8 cellular contexts compared by ENCODE assay signal in genomic region chr2:68594674-68595492, GRCh38. TPM values are rescaled to one million over a fixed set of nuclear protein-coding genes. Genes with fewer than 3 reads are reported as not detected.
DNase-seq lines count a peak whose midpoint lies in the region; ATAC-seq and TF ChIP-seq lines count a peak whose summit lies in the region.

No MANE protein-coding gene starts in this region.

- peak in 3 of 5 experiments; percentile 18 to 61 (median 41) for TF ChIP-seq CTCF in tibial nerve (IDR thresholded peaks at IDR 0.05)

- intact Hi-C loops in naive thymus-derived CD4-positive, alpha-beta T cell (cut with micrococcal nuclease) = loop anchor here (1.0 to 5.0 kb wide), 6 partner anchors 107 to 330 kb away; partner anchors contain the start of genes APLF (in 1 of the 2) and FBXO48 (in 1 of the 2)

- H3K9me3 ChIP-seq in CD8-positive, alpha-beta memory T cell (ENCODE audit: low read length) = no peaks in the 10 kb centered on the region
- H3K9me3 ChIP-seq in naive thymus-derived CD4-positive, alpha-beta T cell (ENCODE audit: control insufficient read depth in 2 of 3, low read length in 3 of 3) = no peaks in the 10 kb centered on the region
- peaks cover 0 to 16% (median 0%) of the 10 kb centered on the region in 4 donors for H3K9me3 ChIP-seq in tibial nerve

- no peak for TF ChIP-seq POLR2A in tibial nerve (IDR thresholded peaks at IDR 0.05)

- no peaks in the 10 kb centered on the region for H3K27me3 ChIP-seq in CD8-positive, alpha-beta memory T cell (ENCODE audit: insufficient read depth, low read length, poor library complexity, severe bottlenecking)
- no peaks in the 10 kb centered on the region for H3K27me3 ChIP-seq in naive thymus-derived CD4-positive, alpha-beta T cell (ENCODE audit: control insufficient read depth in 2 of 2, insufficient read depth in 2 of 2, low read length in 2 of 2)
- H3K27me3 ChIP-seq in tibial nerve = no peaks in the 10 kb centered on the region

- peak; percentile 81 for ATAC-seq in GM19463 (IDR thresholded peaks at IDR 0.05; ENCODE audit: unreplicated experiment)
- peak; percentile 65 for ATAC-seq in effector memory CD8-positive, alpha-beta T cell (replicated peaks)
- peak; percentile 74 for ATAC-seq in naive thymus-derived CD4-positive, alpha-beta T cell

- H3K36me3 ChIP-seq in CD8-positive, alpha-beta memory T cell (ENCODE audit: insufficient read depth, low read length) = no peaks in the 10 kb centered on the region
- no peaks in the 10 kb centered on the region for H3K36me3 ChIP-seq in naive thymus-derived CD4-positive, alpha-beta T cell (ENCODE audit: control insufficient read depth in 2 of 3, insufficient read depth in 3 of 3, low read length in 3 of 3)
- no peaks in the 10 kb centered on the region for H3K36me3 ChIP-seq in tibial nerve

- no peak overlapping the region for H3K4me3 ChIP-seq in CD8-positive, alpha-beta memory T cell (ENCODE audit: low read length)
- no peak overlapping the region for H3K4me3 ChIP-seq in naive thymus-derived CD4-positive, alpha-beta T cell (ENCODE audit: low read length)
- no peak overlapping the region for H3K4me3 ChIP-seq in tibial nerve

- peaks cover 3 to 13% (median 12%) of the 10 kb centered on the region in 3 donors for H3K4me1 Mint-ChIP-seq in CD8-positive, alpha-beta memory T cell
- H3K4me1 Mint-ChIP-seq in activated CD4-positive, alpha-beta T cell treated with anti-CD3 and anti-CD28 coated beads, Interleukin-2, amount 10 ng/mL, durations not matched to agents 7 days and 5 days = peaks cover 11% of the 10 kb centered on the region
- H3K4me1 Mint-ChIP-seq in effector memory CD8-positive, alpha-beta T cell (ENCODE audit: low read depth in 2 of 2) = peaks cover 0 to 6% of the 10 kb centered on the region in 2 donors
- peaks cover 3 to 10% (median 7%) of the 10 kb centered on the region in 7 donors for H3K4me1 Mint-ChIP-seq in naive thymus-derived CD4-positive, alpha-beta T cell

- peak; percentile 33 to 67 (median 40) for DNase-seq in CD8-positive, alpha-beta memory T cell
- peak; percentile 73 for DNase-seq in NAMALWA (ENCODE audit: low spot score)
- DNase-seq in activated CD4-positive, alpha-beta T cell treated with anti-CD3 and anti-CD28 coated beads, Interleukin-2, amount 10 ng/mL, durations not matched to agents 7 days and 5 days = peak; percentile 66
- DNase-seq in effector memory CD8-positive, alpha-beta T cell = peak; percentile 41 to 54 (median 50)
- peak; percentile 5 to 46 (median 39) for DNase-seq in naive thymus-derived CD4-positive, alpha-beta T cell
- DNase-seq in tibial nerve (ENCODE audit: low spot score in 2 of 2) = peak in 1 of 2 donors; percentile 17
- DNase-seq in NCI-H446 treated with DMSO at 0.1 percent for 48 hours (lab: John Stamatoyannopoulos, UW) = no peak

- H3K36me3 Mint-ChIP-seq in CD8-positive, alpha-beta memory T cell = peaks cover 0 to 9% (median 0%) of the 10 kb centered on the region in 3 donors
- no peaks in the 10 kb centered on the region for H3K36me3 Mint-ChIP-seq in activated CD4-positive, alpha-beta T cell treated with anti-CD3 and anti-CD28 coated beads, Interleukin-2, amount 10 ng/mL, durations not matched to agents 7 days and 5 days (ENCODE audit: low read depth)
- H3K36me3 Mint-ChIP-seq in effector memory CD8-positive, alpha-beta T cell (ENCODE audit: insufficient read depth) = no peaks in the 10 kb centered on the region
- peaks cover 0 to 5% (median under 1%) of the 10 kb centered on the region in 5 donors for H3K36me3 Mint-ChIP-seq in naive thymus-derived CD4-positive, alpha-beta T cell

- 25 to 34% methylated on average over 5 of the region's 5 CpGs for WGBS in tibial nerve, 2 donors

- CTCF ChIA-PET in CD8-positive, alpha-beta memory T cell (lab: Charles Lee) = interaction anchor here (0.8 to 4.3 kb wide), 23 partner anchors 9 to 473 kb away, joined by 3 to 55 read pairs (median 4); partner anchors contain the start of genes APLF, ARHGAP25 and FBXO48
- CTCF ChIA-PET in activated CD4-positive, alpha-beta T cell treated with anti-CD3 and anti-CD28 coated beads, Interleukin-2, amount 10 ng/mL, durations not matched to agents 7 days and 5 days (lab: Charles Lee) = interaction anchor here (0.6 to 1.7 kb wide), 16 partner anchors 10 to 341 kb away, joined by 3 to 8 read pairs (median 3); no protein-coding TSS in a partner anchor
- CTCF ChIA-PET in naive thymus-derived CD4-positive, alpha-beta T cell (lab: Charles Lee) = interaction anchor here (0.7 to 2.3 kb wide), 12 partner anchors 8 to 352 kb away, joined by 3 to 36 read pairs (median 4); partner anchors contain the start of gene FBXO48

- TF ChIP-seq EP300 in tibial nerve (IDR thresholded peaks at IDR 0.05) = no peak

- POLR2A ChIA-PET in CD8-positive, alpha-beta memory T cell (lab: Charles Lee) = interaction anchor here (1.0 kb wide), 2 partner anchors 128 to 131 kb away, joined by 3 to 4 read pairs; partner anchors contain the start of genes APLF and FBXO48
- POLR2A ChIA-PET in activated CD4-positive, alpha-beta T cell treated with anti-CD3 and anti-CD28 coated beads, Interleukin-2, amount 10 ng/mL, durations not matched to agents 7 days and 5 days (lab: Charles Lee) = no interaction called here
- POLR2A ChIA-PET in naive thymus-derived CD4-positive, alpha-beta T cell (lab: Charles Lee) = interaction anchor here (0.5 kb wide), 1 partner anchor 722 kb away, joined by 3 read pairs; no protein-coding TSS in a partner anchor

- peak overlapping the region in 5 of 7 donors; percentile 3 to 57 (median 23) for H3K4me3 Mint-ChIP-seq in CD8-positive, alpha-beta memory T cell
- no peak overlapping the region for H3K4me3 Mint-ChIP-seq in activated CD4-positive, alpha-beta T cell treated with anti-CD3 and anti-CD28 coated beads, Interleukin-2, amount 10 ng/mL, durations not matched to agents 7 days and 5 days
- peak overlapping the region; percentile 7 to 28 for H3K4me3 Mint-ChIP-seq in effector memory CD8-positive, alpha-beta T cell
- H3K4me3 Mint-ChIP-seq in naive thymus-derived CD4-positive, alpha-beta T cell = peak overlapping the region in 3 of 10 donors; percentile 2 to 23 (median 4)

- H3K27me3 Mint-ChIP-seq in CD8-positive, alpha-beta memory T cell = peaks cover 1 to 15% of the 10 kb centered on the region in 2 donors
- peaks cover 17% of the 10 kb centered on the region for H3K27me3 Mint-ChIP-seq in activated CD4-positive, alpha-beta T cell treated with anti-CD3 and anti-CD28 coated beads, Interleukin-2, amount 10 ng/mL, durations not matched to agents 7 days and 5 days
- H3K27me3 Mint-ChIP-seq in effector memory CD8-positive, alpha-beta T cell = peaks cover 29 to 45% of the 10 kb centered on the region in 2 donors
- H3K27me3 Mint-ChIP-seq in naive thymus-derived CD4-positive, alpha-beta T cell = peaks cover 3 to 25% (median 16%) of the 10 kb centered on the region in 5 donors

- peaks cover 5% of the 10 kb centered on the region for H3K4me1 ChIP-seq in CD8-positive, alpha-beta memory T cell (ENCODE audit: insufficient read depth, low read length)
- H3K4me1 ChIP-seq in naive thymus-derived CD4-positive, alpha-beta T cell (ENCODE audit: control insufficient read depth in 2 of 2, insufficient read depth in 2 of 2, low read length in 2 of 2) = no peaks in the 10 kb centered on the region
- no peaks in the 10 kb centered on the region for H3K4me1 ChIP-seq in tibial nerve

- peak overlapping the region in 4 of 8 donors; percentile 1 to 22 (median 6) for H3K27ac Mint-ChIP-seq in CD8-positive, alpha-beta memory T cell
- H3K27ac Mint-ChIP-seq in activated CD4-positive, alpha-beta T cell treated with anti-CD3 and anti-CD28 coated beads, Interleukin-2, amount 10 ng/mL, durations not matched to agents 7 days and 5 days = no peak overlapping the region
- peak overlapping the region in 1 of 2 donors; percentile 22 for H3K27ac Mint-ChIP-seq in effector memory CD8-positive, alpha-beta T cell
- peak overlapping the region in 2 of 9 donors; percentile 1 to 5 for H3K27ac Mint-ChIP-seq in naive thymus-derived CD4-positive, alpha-beta T cell

- H3K9me3 Mint-ChIP-seq in CD8-positive, alpha-beta memory T cell = peaks cover 0 to 9% (median 6%) of the 10 kb centered on the region in 5 donors
- H3K9me3 Mint-ChIP-seq in activated CD4-positive, alpha-beta T cell treated with anti-CD3 and anti-CD28 coated beads, Interleukin-2, amount 10 ng/mL, durations not matched to agents 7 days and 5 days = peaks cover 4% of the 10 kb centered on the region
- H3K9me3 Mint-ChIP-seq in effector memory CD8-positive, alpha-beta T cell = peaks cover 0 to 2% of the 10 kb centered on the region in 2 donors
- peaks cover 0 to 21% (median 6%) of the 10 kb centered on the region in 11 donors for H3K9me3 Mint-ChIP-seq in naive thymus-derived CD4-positive, alpha-beta T cell

- no peak overlapping the region for H3K27ac ChIP-seq in CD8-positive, alpha-beta memory T cell (ENCODE audit: low read depth, low read length)
- H3K27ac ChIP-seq in naive thymus-derived CD4-positive, alpha-beta T cell (ENCODE audit: low read depth, low read length) = no peak overlapping the region
- H3K27ac ChIP-seq in tibial nerve = no peak overlapping the region

RNA-seq across cellular contexts. Expression of gene PROKR1, which starts 48.5 kb away (rescaled TPM):
- total RNA-seq in CD8-positive, alpha-beta memory T cell = under 1 TPM in 1 of 2 experiments, not detected in 1; 0.09 TPM
- polyA plus RNA-seq in CD8-positive, alpha-beta memory T cell = not detected
- total RNA-seq in activated CD4-positive, alpha-beta T cell treated with anti-CD3 and anti-CD28 coated beads, Interleukin-2, amount 10 ng/mL, durations not matched to agents 7 days and 5 days = not detected
- total RNA-seq in naive thymus-derived CD4-positive, alpha-beta T cell = not detected
- not detected for polyA plus RNA-seq in naive thymus-derived CD4-positive, alpha-beta T cell
- total RNA-seq in tibial nerve = under 1 TPM in 2 of 4 donors, not detected in 2; 0.22 to 0.63 TPM
